ENCODE assay signal across 8 cellular contexts in the genomic region with DNA sequence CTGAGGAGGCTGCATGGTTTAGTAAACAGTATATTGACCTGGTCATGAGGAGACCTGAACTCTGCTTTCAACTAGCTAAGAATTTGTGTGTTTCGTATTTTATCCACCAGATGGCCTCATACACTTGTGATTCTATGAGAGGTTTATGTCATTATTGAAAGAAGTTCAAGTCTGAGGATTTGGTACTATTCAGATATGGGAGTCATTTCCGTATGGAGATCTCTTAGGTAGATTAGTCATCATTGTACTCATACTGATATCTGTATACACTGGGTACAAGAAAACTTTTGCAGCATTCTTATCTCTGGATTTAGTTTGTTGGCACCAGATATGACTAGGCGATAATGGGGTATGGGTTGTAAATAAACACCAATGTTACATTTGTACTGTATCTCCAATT. TPM values are rescaled to one million over a fixed set of nuclear protein-coding genes. Genes with fewer than 3 reads are reported as not detected.
DNase-seq lines count a peak whose midpoint lies in the region; ATAC-seq and TF ChIP-seq lines count a peak whose summit lies in the region.

No MANE protein-coding gene starts in this region.

- H3K27ac Mint-ChIP-seq in activated naive CD4-positive, alpha-beta T cell treated with anti-CD3 and anti-CD28 coated beads, Interleukin-2, amount 50 U/mL, for 24 hours, result peak overlapping the region; percentile 38
- no peak overlapping the region for H3K27ac Mint-ChIP-seq in activated CD8-positive, alpha-beta T cell treated with anti-CD3 and anti-CD28 coated beads for 36 hours

- POLR2A ChIA-PET in activated CD8-positive, alpha-beta T cell treated with anti-CD3 and anti-CD28 coated beads for 36 hours (lab: Charles Lee), result interaction anchor here (0.6 to 1.4 kb wide), 2 partner anchors 242 to 243 kb away, joined by 3 to 4 read pairs; no protein-coding TSS in a partner anchor

- ATAC-seq in HG03095 (IDR thresholded peaks at IDR 0.05; ENCODE audit: unreplicated experiment) (peak; percentile 54), sciatic nerve (peak; percentile 75)
- ATAC-seq in activated CD8-positive, alpha-beta T cell treated with anti-CD3 and anti-CD28 coated beads for 36 hours, result peak; percentile 77

- H3K4me3 ChIP-seq in left ventricle myocardium inferior, result no peak overlapping the region

- intact Hi-C loops in activated CD8-positive, alpha-beta T cell treated with anti-CD3 and anti-CD28 coated beads for 36 hours (cut with micrococcal nuclease), result loop anchor here (5.0 kb wide), 1 partner anchor 245 kb away; no protein-coding TSS in a partner anchor
- intact Hi-C loops in left ventricle myocardium inferior (cut with micrococcal nuclease), result loop anchor here (5.0 kb wide), 1 partner anchor 245 kb away; no protein-coding TSS in a partner anchor
- intact Hi-C loops in sciatic nerve (cut with DNase I), result loop anchor here (5.0 kb wide), 1 partner anchor 245 kb away; no protein-coding TSS in a partner anchor

- H3K27ac ChIP-seq in left ventricle myocardium inferior (replicated peaks), result no peak overlapping the region

- peaks cover 11% of the 10 kb centered on the region for H3K4me1 Mint-ChIP-seq in activated naive CD4-positive, alpha-beta T cell treated with anti-CD3 and anti-CD28 coated beads, Interleukin-2, amount 50 U/mL, for 24 hours
- H3K4me1 Mint-ChIP-seq in activated CD8-positive, alpha-beta T cell treated with anti-CD3 and anti-CD28 coated beads for 36 hours (ENCODE audit: low read depth), result peaks cover 5% of the 10 kb centered on the region

- no peaks in the 10 kb centered on the region for H3K27me3 ChIP-seq in left ventricle myocardium inferior (ENCODE audit: low read depth)

- no peaks in the 10 kb centered on the region for H3K9me3 Mint-ChIP-seq in activated naive CD4-positive, alpha-beta T cell treated with anti-CD3 and anti-CD28 coated beads, Interleukin-2, amount 50 U/mL, for 24 hours
- no peaks in the 10 kb centered on the region for H3K9me3 Mint-ChIP-seq in activated CD8-positive, alpha-beta T cell treated with anti-CD3 and anti-CD28 coated beads for 36 hours

- peaks cover 81% of the 10 kb centered on the region for H3K36me3 ChIP-seq in left ventricle myocardium inferior

- no peaks in the 10 kb centered on the region for H3K9me3 ChIP-seq in left ventricle myocardium inferior (replicated peaks)

- CTCF ChIA-PET in activated CD8-positive, alpha-beta T cell treated with anti-CD3 and anti-CD28 coated beads for 36 hours (lab: Charles Lee), result interaction anchor here (0.6 to 8.3 kb wide), 48 partner anchors 8 to 309 kb away, joined by 3 to 166 read pairs (median 4); a partner anchor contains a TSS

- H3K4me1 ChIP-seq in left ventricle myocardium inferior, result no peaks in the 10 kb centered on the region

- H3K36me3 Mint-ChIP-seq in activated naive CD4-positive, alpha-beta T cell treated with anti-CD3 and anti-CD28 coated beads, Interleukin-2, amount 50 U/mL, for 24 hours, result peaks cover 18% of the 10 kb centered on the region
- H3K36me3 Mint-ChIP-seq in activated CD8-positive, alpha-beta T cell treated with anti-CD3 and anti-CD28 coated beads for 36 hours (ENCODE audit: low read depth), result peaks cover 42% of the 10 kb centered on the region

- no peak overlapping the region for H3K4me3 Mint-ChIP-seq in activated naive CD4-positive, alpha-beta T cell treated with anti-CD3 and anti-CD28 coated beads, Interleukin-2, amount 50 U/mL, for 24 hours
- no peak overlapping the region for H3K4me3 Mint-ChIP-seq in activated CD8-positive, alpha-beta T cell treated with anti-CD3 and anti-CD28 coated beads for 36 hours

- no peaks in the 10 kb centered on the region for H3K27me3 Mint-ChIP-seq in activated naive CD4-positive, alpha-beta T cell treated with anti-CD3 and anti-CD28 coated beads, Interleukin-2, amount 50 U/mL, for 24 hours
- no peaks in the 10 kb centered on the region for H3K27me3 Mint-ChIP-seq in activated CD8-positive, alpha-beta T cell treated with anti-CD3 and anti-CD28 coated beads for 36 hours

- peak; percentile 73 for TF ChIP-seq CTCF in activated CD8-positive, alpha-beta T cell treated with anti-CD3 and anti-CD28 coated beads for 36 hours (IDR thresholded peaks at IDR 0.05)
- peak; percentile 69 for TF ChIP-seq CTCF in left ventricle myocardium inferior (IDR thresholded peaks at IDR 0.05; ENCODE audit: borderline replicate concordance)

- DNase-seq in activated naive CD4-positive, alpha-beta T cell treated with anti-CD3 and anti-CD28 coated beads, Interleukin-2, amount 50 U/mL, for 16 hours, result no peak
- peak; percentile 42 for DNase-seq in NCI-H2196 treated with DMSO at 0.1 percent for 48 hours (lab: John Stamatoyannopoulos, UW; ENCODE audit: unreplicated experiment)
- no peak for DNase-seq in activated CD8-positive, alpha-beta T cell treated with anti-CD3 and anti-CD28 coated beads for 36 hours
- no peak for DNase-seq in left ventricle myocardium inferior
- DNase-seq in sciatic nerve (ENCODE audit: low spot score), result no peak
- DNase-seq in stimulated activated CD4-positive, alpha-beta T cell treated with anti-CD3 and anti-CD28 coated beads, Interleukin-2, amount 100 ng/mL, for 48 hours, result no peak

RNA-seq across cellular contexts. Expression of a gene that starts 26.6 kb away (rescaled TPM):
- 10 to 100 TPM; 16.9 to 17.3 TPM for total RNA-seq in activated CD8-positive, alpha-beta T cell treated with anti-CD3 and anti-CD28 coated beads for 36 hours
- total RNA-seq in left ventricle myocardium inferior, result 13.0 TPM
- 29.1 TPM for total RNA-seq in sciatic nerve

RNA-seq across cellular contexts. Expression of a gene that starts 43.2 kb away (rescaled TPM):
- 10 to 100 TPM; 25.3 to 25.4 TPM for total RNA-seq in activated CD8-positive, alpha-beta T cell treated with anti-CD3 and anti-CD28 coated beads for 36 hours
- 8.4 TPM for total RNA-seq in left ventricle myocardium inferior
- total RNA-seq in sciatic nerve, result 22.7 TPM
